In genomic region chr5:112594941-112595340, GRCh38 we compare ENCODE assay signal across 14 cellular contexts.
DNase-seq lines count a peak whose midpoint lies in the region; ATAC-seq and TF ChIP-seq lines count a peak whose summit lies in the region.
"Had no signal": no experiment of that assay in that cellular context is flagged by ENCODE, and none has a peak within 500 bp of the region (broad histone marks: within the 10 kb centered on the region; RNA-seq: fewer than 3 reads in every experiment).

No MANE protein-coding gene starts in this region.

- peak; percentile 26 for ATAC-seq in stimulated activated naive CD8-positive, alpha-beta T cell treated with anti-CD3 and anti-CD28 coated beads, Interleukin-15, amount 100 ng/mL, for 72 hours
- ATAC-seq in stimulated activated naive CD8-positive, alpha-beta T cell treated with anti-CD3 and anti-CD28 coated beads, Interleukin-15, Interleukin-2, amounts not matched to agents 100 U/mL and 50 U/mL, for 24 hours: no peak
- ATAC-seq in HG03175 (IDR thresholded peaks at IDR 0.05; ENCODE audit: unreplicated experiment) (no peak), HG02981 (IDR thresholded peaks at IDR 0.05; ENCODE audit: unreplicated experiment) (no peak)
- no peak for ATAC-seq in activated CD8-positive, alpha-beta T cell treated with anti-CD3 and anti-CD28 coated beads, Interleukin-2, amount 10 ng/mL, durations not matched to agents 7 days and 5 days
- ATAC-seq: GM23338 had no signal

- TF ChIP-seq EP300 in esophagus muscularis mucosa (IDR thresholded peaks at IDR 0.05): no peak

- no peak for TF ChIP-seq CTCF in VCaP (conservative IDR thresholded peaks at IDR 0.05)
- TF ChIP-seq CTCF in esophagus muscularis mucosa (IDR thresholded peaks at IDR 0.05): no peak

- H3K9me3 ChIP-seq in esophagus muscularis mucosa: no peaks in the 10 kb centered on the region
- H3K9me3 ChIP-seq: BE2C had no signal

- no peak overlapping the region for H3K4me3 ChIP-seq in esophagus muscularis mucosa
- H3K4me3 ChIP-seq: GM23338 had no signal

- H3K36me3 Mint-ChIP-seq in activated CD8-positive, alpha-beta T cell treated with anti-CD3 and anti-CD28 coated beads, Interleukin-2, amount 10 ng/mL, durations not matched to agents 7 days and 5 days (ENCODE audit: low read depth): no peaks in the 10 kb centered on the region
- H3K36me3 Mint-ChIP-seq: CD14-positive monocyte; CD4-positive, alpha-beta memory T cell had no signal

- no peak for TF ChIP-seq POLR2A in esophagus muscularis mucosa (IDR thresholded peaks at IDR 0.05; ENCODE audit: low read depth)

- H3K9me3 Mint-ChIP-seq in stimulated activated naive CD8-positive, alpha-beta T cell treated with anti-CD3 and anti-CD28 coated beads, Interleukin-15, amount 100 ng/mL, for 72 hours: no peaks in the 10 kb centered on the region
- H3K9me3 Mint-ChIP-seq in activated CD8-positive, alpha-beta T cell treated with anti-CD3 and anti-CD28 coated beads, Interleukin-2, amount 10 ng/mL, durations not matched to agents 7 days and 5 days (ENCODE audit: insufficient read depth): no peaks in the 10 kb centered on the region
- H3K9me3 Mint-ChIP-seq: GM23338 had no signal

- POLR2A ChIA-PET in activated CD8-positive, alpha-beta T cell treated with anti-CD3 and anti-CD28 coated beads, Interleukin-2, amount 10 ng/mL, durations not matched to agents 7 days and 5 days (lab: Charles Lee): no interaction called here

- no peak for DNase-seq in stimulated activated naive CD8-positive, alpha-beta T cell treated with anti-CD3 and anti-CD28 coated beads, Interleukin-15, amount 100 ng/mL, for 72 hours
- no peak for DNase-seq in stimulated activated naive CD8-positive, alpha-beta T cell treated with anti-CD3 and anti-CD28 coated beads, Interleukin-15, Interleukin-2, amounts not matched to agents 100 U/mL and 50 U/mL, for 24 hours
- peak; percentile 70 for DNase-seq in esophagus muscularis mucosa (ENCODE audit: extremely low spot score)
- DNase-seq in activated CD8-positive, alpha-beta T cell treated with anti-CD3 and anti-CD28 coated beads, Interleukin-2, amount 10 ng/mL, durations not matched to agents 7 days and 5 days: no peak
- DNase-seq: CD4-positive, alpha-beta memory T cell; DMS153; GDM1; HCEC 1CT had no signal

- no peaks in the 10 kb centered on the region for H3K27me3 ChIP-seq in esophagus muscularis mucosa
- H3K27me3 ChIP-seq: BE2C had no signal

- H3K4me1 ChIP-seq in esophagus muscularis mucosa: peaks cover 0 to 12% (median 8%) of the 10 kb centered on the region in 4 donors
- H3K4me1 ChIP-seq: BE2C had no signal

- H3K4me3 Mint-ChIP-seq in stimulated activated naive CD8-positive, alpha-beta T cell treated with anti-CD3 and anti-CD28 coated beads, Interleukin-15, amount 100 ng/mL, for 72 hours: no peak overlapping the region
- H3K4me3 Mint-ChIP-seq in activated CD8-positive, alpha-beta T cell treated with anti-CD3 and anti-CD28 coated beads, Interleukin-2, amount 10 ng/mL, durations not matched to agents 7 days and 5 days: no peak overlapping the region
- H3K4me3 Mint-ChIP-seq: CD14-positive monocyte, GM23338 had no signal

- H3K27ac Mint-ChIP-seq in stimulated activated naive CD8-positive, alpha-beta T cell treated with anti-CD3 and anti-CD28 coated beads, Interleukin-15, amount 100 ng/mL, for 72 hours: no peak overlapping the region
- H3K27ac Mint-ChIP-seq in activated CD8-positive, alpha-beta T cell treated with anti-CD3 and anti-CD28 coated beads, Interleukin-2, amount 10 ng/mL, durations not matched to agents 7 days and 5 days: no peak overlapping the region
- H3K27ac Mint-ChIP-seq: CD14-positive monocyte, GM23338 had no signal

- peaks cover 21% of the 10 kb centered on the region for H3K27me3 Mint-ChIP-seq in stimulated activated naive CD8-positive, alpha-beta T cell treated with anti-CD3 and anti-CD28 coated beads, Interleukin-15, amount 100 ng/mL, for 72 hours
- H3K27me3 Mint-ChIP-seq in activated CD8-positive, alpha-beta T cell treated with anti-CD3 and anti-CD28 coated beads, Interleukin-2, amount 10 ng/mL, durations not matched to agents 7 days and 5 days (ENCODE audit: low read depth): peaks cover 14% of the 10 kb centered on the region

- H3K27ac ChIP-seq in VCaP: peak overlapping the region; percentile 98
- H3K27ac ChIP-seq in esophagus muscularis mucosa (replicated peaks in 1 of 4): no peak overlapping the region

- no peaks in the 10 kb centered on the region for H3K36me3 ChIP-seq in esophagus muscularis mucosa
- H3K36me3 ChIP-seq: BE2C had no signal

- WGBS in esophagus muscularis mucosa: 94% methylated on average over 1 of the region's 1 CpG

- CTCF ChIA-PET in activated CD8-positive, alpha-beta T cell treated with anti-CD3 and anti-CD28 coated beads, Interleukin-2, amount 10 ng/mL, durations not matched to agents 7 days and 5 days (lab: Charles Lee): no interaction called here

- intact Hi-C loops in esophagus muscularis mucosa (cut with DNase I): no loop called here

- no peaks in the 10 kb centered on the region for H3K4me1 Mint-ChIP-seq in stimulated activated naive CD8-positive, alpha-beta T cell treated with anti-CD3 and anti-CD28 coated beads, Interleukin-15, amount 100 ng/mL, for 72 hours
- no peaks in the 10 kb centered on the region for H3K4me1 Mint-ChIP-seq in activated CD8-positive, alpha-beta T cell treated with anti-CD3 and anti-CD28 coated beads, Interleukin-2, amount 10 ng/mL, durations not matched to agents 7 days and 5 days (ENCODE audit: low read depth)
- H3K4me1 Mint-ChIP-seq: GM23338 had no signal
